In the genomic region with DNA sequence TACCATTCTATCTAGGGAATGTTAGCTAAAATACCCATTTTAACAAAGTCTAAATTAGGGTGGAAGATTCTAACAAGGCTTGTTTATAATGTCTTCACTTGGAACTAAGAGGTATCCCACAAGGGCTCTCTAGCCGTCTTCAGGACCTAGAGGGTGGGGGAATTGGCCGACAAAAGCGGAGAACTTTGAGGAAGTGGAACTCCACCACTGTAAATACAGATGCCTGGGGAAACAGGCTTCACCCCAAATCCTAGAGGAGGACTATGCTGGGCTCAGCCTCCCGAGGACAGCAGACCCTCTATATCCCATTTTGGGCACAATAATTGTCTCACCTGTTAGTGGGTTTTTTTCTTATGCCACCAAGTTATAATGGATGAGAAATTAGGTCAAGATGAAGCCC, we compare ENCODE assay signal across 25 cellular contexts.
"Had no signal": no experiment of that assay in that cellular context is flagged by ENCODE, and none has a peak within 500 bp of the region (broad histone marks: within the 10 kb centered on the region; RNA-seq: fewer than 3 reads in every experiment).

No MANE protein-coding gene starts in this region.

- H3K4me3 Mint-ChIP-seq: IgD-negative memory B cell, T-helper 17 cell had no signal

- H3K27me3 ChIP-seq: SJCRH30 had no signal

- H3K27ac Mint-ChIP-seq: IgD-negative memory B cell, T-helper 17 cell had no signal

- H3K4me1 Mint-ChIP-seq: IgD-negative memory B cell, T-helper 17 cell had no signal

- H3K36me3 Mint-ChIP-seq: IgD-negative memory B cell had no signal

- H3K9me3 ChIP-seq: SJCRH30 had no signal

- H3K4me3 ChIP-seq: K562, SJCRH30 had no signal

- H3K4me1 ChIP-seq: SJCRH30 had no signal

- H3K9ac ChIP-seq: KMS-11 had no signal

- DNase-seq: Kasumi-1, MM.1S, NCI-H1048, NCI-H1105, NCI-H1417, NCI-H1436 treated with DMSO at 0.1 percent for 48 hours, NCI-H1694, NCI-H1930, NCI-H2081, NCI-H2107, NCI-H2227 treated with DMSO at 0.1 percent for 48 hours, NCI-H524, NCI-H69, NCI-H774, PC-3, SHP77, SJCRH30, T-helper 1 cell, T-helper 17 cell had no signal

- FAIRE-seq: HTR-8/SVneo, K562 had no signal

- H3K36me3 ChIP-seq: SJCRH30 had no signal

- H3K27ac ChIP-seq: HL-60, KMS-11, RWPE1, SJCRH30 had no signal

- H3K4me2 ChIP-seq: KMS-11 had no signal
